Comparison of ENCODE assay signal across 8 cellular contexts in genomic region chr7:139231513-139232376, GRCh38. TPM values are rescaled to one million over a fixed set of nuclear protein-coding genes. Genes with fewer than 3 reads are reported as not detected.
DNase-seq lines count a peak whose midpoint lies in the region; ATAC-seq and TF ChIP-seq lines count a peak whose summit lies in the region.

No MANE protein-coding gene starts in this region.

- no peaks in the 10 kb centered on the region for H3K9me3 Mint-ChIP-seq in naive thymus-derived CD8-positive, alpha-beta T cell

- H3K4me3 ChIP-seq in tibial artery = peak overlapping the region; percentile 70 to 91

- H3K36me3 ChIP-seq in tibial artery = no peaks in the 10 kb centered on the region

- H3K4me3 Mint-ChIP-seq in naive thymus-derived CD8-positive, alpha-beta T cell = peak overlapping the region; percentile 98 to 100 (median 99)

- H3K27me3 Mint-ChIP-seq in naive thymus-derived CD8-positive, alpha-beta T cell = no peaks in the 10 kb centered on the region

- H3K27ac ChIP-seq in tibial artery = peak overlapping the region; percentile 90 to 93

- H3K4me1 Mint-ChIP-seq in naive thymus-derived CD8-positive, alpha-beta T cell = peaks cover 22 to 50% (median 41%) of the 10 kb centered on the region in 4 donors

- H3K27ac Mint-ChIP-seq in naive thymus-derived CD8-positive, alpha-beta T cell = peak overlapping the region; percentile 74 to 99 (median 98)

- intact Hi-C loops in tibial artery (cut with DNase I; ENCODE audit: low total_unique reads) = loop anchor here (5.0 kb wide), 1 partner anchor 106 kb away; no protein-coding TSS in a partner anchor

- DNase-seq in NCI-H2196 (lab: John Stamatoyannopoulos, UW; ENCODE audit: unreplicated experiment) (peak; percentile 10), NCI-H2196 treated with DMSO at 0.1 percent for 48 hours (lab: John Stamatoyannopoulos, UW; ENCODE audit: unreplicated experiment) (no peak), HEK293T (ENCODE audit: extremely low spot score) (peak; percentile 60), NCI-H1105 treated with DMSO at 0.1 percent for 48 hours (lab: John Stamatoyannopoulos, UW) (peak; percentile 48), activated T-cell treated with anti-CD3 and anti-CD28 coated beads for 24 hours (ENCODE audit: low read depth) (peak; percentile 4), erythroblast (lab: John Stamatoyannopoulos, UW) (peak; percentile 65 to 75), tibial artery (peak; percentile 28 to 65)
- DNase-seq in naive thymus-derived CD8-positive, alpha-beta T cell = peak in 9 of 10 donors; percentile 10 to 65 (median 36)

- H3K36me3 Mint-ChIP-seq in naive thymus-derived CD8-positive, alpha-beta T cell = peaks cover 0 to 7% (median 3%) of the 10 kb centered on the region in 3 donors

- no peaks in the 10 kb centered on the region for H3K27me3 ChIP-seq in tibial artery

- CTCF ChIA-PET in HEK293T (lab: Yijun Ruan, JAX) = no interaction called here

- no peak for TF ChIP-seq POLR2A in erythroblast (IDR thresholded peaks at IDR 0.05; ENCODE audit: low read length)

- H3K4me1 ChIP-seq in tibial artery = peaks cover 0 to 36% (median 12%) of the 10 kb centered on the region in 4 donors

- no peak for TF ChIP-seq CTCF in tibial artery (IDR thresholded peaks at IDR 0.05)

- POLR2A ChIA-PET in HEK293T (lab: Yijun Ruan, JAX) = interaction anchor here (0.8 to 1.6 kb wide), 8 partner anchors 10 to 136 kb away, joined by 3 to 5 read pairs (median 3); a partner anchor contains a TSS
- POLR2A ChIA-PET in naive thymus-derived CD8-positive, alpha-beta T cell (lab: Charles Lee) = interaction anchor here (0.6 to 2.5 kb wide), 3 partner anchors 108 to 1783 kb away, joined by 3 to 9 read pairs (median 6); partner anchors contain the start of gene MRPS33

- ATAC-seq in naive thymus-derived CD8-positive, alpha-beta T cell = peak; percentile 43 to 48

- no peaks in the 10 kb centered on the region for H3K9me3 ChIP-seq in tibial artery

TF ChIP-seq in HEK293T, 16 proteins besides CTCF, POLR2A, EP300 and RAD21:
- no peak for TF ChIP-seq ARNT (IDR thresholded peaks at IDR 0.05)
- no peak for TF ChIP-seq ZNF384 (IDR thresholded peaks at IDR 0.05)
- no peak for TF ChIP-seq SUZ12 (IDR thresholded peaks at IDR 0.05)
- no peak for TF ChIP-seq PKNOX1 (IDR thresholded peaks at IDR 0.05)
- no peak for TF ChIP-seq FOXA1 (IDR thresholded peaks at IDR 0.05)
- peak; percentile 61 for TF ChIP-seq FOXM1 (IDR thresholded peaks at IDR 0.05; ENCODE audit: borderline replicate concordance)
- TF ChIP-seq CTBP1 (IDR thresholded peaks at IDR 0.05; ENCODE audit: borderline replicate concordance) = no peak
- TF ChIP-seq FOXK2 (IDR thresholded peaks at IDR 0.05) = no peak

RNA-seq across cellular contexts. Expression of gene UBN2, which starts 0.7 kb away (rescaled TPM):
- 10 to 100 TPM; 29.3 to 31.5 TPM for total RNA-seq in naive thymus-derived CD8-positive, alpha-beta T cell
- polyA plus RNA-seq in naive thymus-derived CD8-positive, alpha-beta T cell = 1 to 10 TPM; 3.5 to 5.9 (median 3.6) TPM
